Comparison of ENCODE assay signal across 11 cellular contexts in the genomic region with DNA sequence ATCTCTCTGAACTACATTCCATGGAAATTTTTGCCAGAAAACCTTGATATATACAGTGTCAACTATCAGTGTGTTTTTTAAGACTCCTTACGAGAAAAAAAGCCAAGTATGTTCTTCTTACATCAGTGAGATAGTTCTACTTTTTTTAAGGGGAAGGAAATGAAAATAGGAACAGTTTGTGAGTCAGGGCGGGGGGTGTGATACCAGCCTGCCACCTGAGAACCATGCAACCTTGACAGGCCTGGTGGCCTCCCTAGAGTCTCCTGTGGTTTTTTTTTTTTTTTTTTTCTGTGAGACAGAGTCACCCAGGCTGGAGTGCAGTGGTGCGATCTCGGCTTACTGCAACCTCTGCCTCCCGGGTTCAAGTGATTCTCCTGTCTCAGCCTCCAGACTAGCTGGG.
DNase-seq lines count a peak whose midpoint lies in the region; ATAC-seq and TF ChIP-seq lines count a peak whose summit lies in the region.
"Had no signal": no experiment of that assay in that cellular context is flagged by ENCODE, and none has a peak within 500 bp of the region (broad histone marks: within the 10 kb centered on the region; RNA-seq: fewer than 3 reads in every experiment).

No MANE protein-coding gene starts in this region.

- no peak for TF ChIP-seq CTCF in colonic mucosa (IDR thresholded peaks at IDR 0.05)

- no peaks in the 10 kb centered on the region for H3K36me3 ChIP-seq in colonic mucosa
- H3K36me3 ChIP-seq: vagina had no signal

- H3K4me1 Mint-ChIP-seq in effector memory CD8-positive, alpha-beta T cell (ENCODE audit: low read depth in 2 of 2): peaks cover 4 to 6% of the 10 kb centered on the region in 2 donors

- ATAC-seq in GM18502 (IDR thresholded peaks at IDR 0.05; ENCODE audit: poor library complexity, unreplicated experiment) (peak; percentile 76), GM21360 (IDR thresholded peaks at IDR 0.05; ENCODE audit: unreplicated experiment) (peak; percentile 73), HG03439 (IDR thresholded peaks at IDR 0.05; ENCODE audit: unreplicated experiment) (peak; percentile 89)
- ATAC-seq in effector memory CD8-positive, alpha-beta T cell (replicated peaks): peak; percentile 90

- no peaks in the 10 kb centered on the region for H3K9me3 Mint-ChIP-seq in effector memory CD8-positive, alpha-beta T cell

- H3K36me3 Mint-ChIP-seq in effector memory CD8-positive, alpha-beta T cell (ENCODE audit: insufficient read depth): peaks cover 3% of the 10 kb centered on the region

- no peaks in the 10 kb centered on the region for H3K27me3 ChIP-seq in colonic mucosa
- H3K27me3 ChIP-seq: vagina had no signal

- no peak overlapping the region for H3K27ac ChIP-seq in colonic mucosa
- H3K27ac ChIP-seq: epithelial cell of prostate, vagina had no signal

- no peaks in the 10 kb centered on the region for H3K27me3 Mint-ChIP-seq in effector memory CD8-positive, alpha-beta T cell

- H3K9ac ChIP-seq in colonic mucosa (ENCODE audit: low read depth in 2 of 2, low read length in 2 of 2): no peak overlapping the region

- peak overlapping the region in 1 of 2 donors; percentile 8 for H3K27ac Mint-ChIP-seq in effector memory CD8-positive, alpha-beta T cell
- H3K27ac Mint-ChIP-seq: progenitor cell of endocrine pancreas had no signal

- H3K4me3 ChIP-seq in colonic mucosa: no peak overlapping the region
- H3K4me3 ChIP-seq: vagina had no signal

- no peak overlapping the region for H3K4me3 Mint-ChIP-seq in effector memory CD8-positive, alpha-beta T cell

- intact Hi-C loops in colonic mucosa (cut with DNase I): no loop called here

- peak in 2 of 3 experiments; percentile 5 to 11 for DNase-seq in effector memory CD8-positive, alpha-beta T cell
- DNase-seq in colonic mucosa: no peak
- no peak for DNase-seq in NCI-H510A treated with DMSO at 0.1 percent for 48 hours (lab: John Stamatoyannopoulos, UW)
- DNase-seq in inferior parietal cortex (ENCODE audit: extremely low spot score): no peak
- DNase-seq in 8988T: no peak

- H3K4me1 ChIP-seq in colonic mucosa: no peaks in the 10 kb centered on the region
- H3K4me1 ChIP-seq: vagina had no signal

- H3K9me3 ChIP-seq in colonic mucosa: no peaks in the 10 kb centered on the region
- H3K9me3 ChIP-seq: vagina had no signal

Comparison
In these comparisons a context has a peak if more than half of its experiments do, and no peak if none do; other contexts are left out.
1. DNase-seq: peak in effector memory CD8-positive, alpha-beta T cell (2 of 3); none in colonic mucosa (single experiment), NCI-H510A treated with DMSO at 0.1 percent for 48 hours (single experiment), inferior parietal cortex (single experiment) and 8988T (single experiment).
2. Peak in every context shown above with its lines, with median percentiles within 50 percentile points of each other: ATAC-seq.